14 cellular contexts compared by ENCODE assay signal in genomic region chr4:70991596-70991995, GRCh38. TPM values are rescaled to one million over a fixed set of nuclear protein-coding genes. Genes with fewer than 3 reads are reported as not detected.
DNase-seq lines count a peak whose midpoint lies in the region; ATAC-seq, FAIRE-seq and TF ChIP-seq lines count a peak whose summit lies in the region.
"Had no signal": no experiment of that assay in that cellular context is flagged by ENCODE, and none has a peak within 500 bp of the region (broad histone marks: within the 10 kb centered on the region; RNA-seq: fewer than 3 reads in every experiment).

No MANE protein-coding gene starts in this region.

- peaks cover 46% of the 10 kb centered on the region for H3K79me2 ChIP-seq in OCI-LY7 (ENCODE audit: insufficient read depth, low read depth, low read length)
- peaks cover 25% of the 10 kb centered on the region for H3K79me2 ChIP-seq in mesendoderm (ENCODE audit: control insufficient read depth, insufficient read depth, low read length)

- H3K27me3 Mint-ChIP-seq in Caco-2 (ENCODE audit: insufficient read depth, unreplicated experiment): no peaks in the 10 kb centered on the region

- H3K56ac ChIP-seq in mesendoderm (ENCODE audit: low read length): no peak overlapping the region

- CTCF ChIA-PET in Caco-2 (lab: Charles Lee) (interaction anchor here (0.6 kb wide), 1 partner anchor 153 kb away, joined by 5 read pairs; no protein-coding TSS in a partner anchor), OCI-LY7 (lab: Charles Lee; ENCODE audit: unreplicated experiment) (no interaction called here)

- H3K4ac ChIP-seq in mesendoderm (ENCODE audit: low read depth, low read length): no peak overlapping the region

- peaks cover 9% of the 10 kb centered on the region for H3K4me1 Mint-ChIP-seq in Caco-2 (ENCODE audit: low read depth, unreplicated experiment)

- H4K20me1 ChIP-seq in BLaER1 treated with 17β-estradiol and CSF1 and Interleukin-3, amounts not matched to agents 10 nM and 100 nM: peaks cover 10 to 22% (median 18%) of the 10 kb centered on the region in 11 experiments; a peak in 18 of 22 replicates
- peaks cover 5% of the 10 kb centered on the region; the same call in 1 of the 2 replicates for H4K20me1 ChIP-seq in OCI-LY7 (ENCODE audit: insufficient read depth, low read length)

- H3K9me3 ChIP-seq in BLaER1 treated with 17β-estradiol and CSF1 and Interleukin-3, amounts not matched to agents 10 nM and 100 nM (replicated peaks in 1 of 11): no peaks in the 10 kb centered on the region
- H3K9me3 ChIP-seq in Caco-2: no peaks in the 10 kb centered on the region
- H3K9me3 ChIP-seq in OCI-LY7 (ENCODE audit: low read length): no peaks in the 10 kb centered on the region

- H2AK5ac ChIP-seq in mesendoderm (ENCODE audit: low read length): no peak overlapping the region

- H4K5ac ChIP-seq in mesendoderm (ENCODE audit: low read length): no peak overlapping the region

- peaks cover 3% of the 10 kb centered on the region for H3K79me1 ChIP-seq in mesendoderm (ENCODE audit: low read length)

- H3K27me3 ChIP-seq in BLaER1 treated with 17β-estradiol and CSF1 and Interleukin-3, amounts not matched to agents 10 nM and 100 nM: no peaks in the 10 kb centered on the region
- H3K27me3 ChIP-seq in Caco-2 (replicated peaks; ENCODE audit: control insufficient read depth, insufficient read depth, low read length) (no peaks in the 10 kb centered on the region), mesendoderm (ENCODE audit: insufficient read depth, low read length, poor library complexity) (no peaks in the 10 kb centered on the region)

- no peak overlapping the region for H2BK5ac ChIP-seq in mesendoderm (ENCODE audit: low read length)

- peaks cover 32 to 44% (median 41%) of the 10 kb centered on the region in 10 experiments for H3K4me1 ChIP-seq in BLaER1 treated with 17β-estradiol and CSF1 and Interleukin-3, amounts not matched to agents 10 nM and 100 nM
- H3K4me1 ChIP-seq in Caco-2 (peaks cover 9% of the 10 kb centered on the region), OCI-LY7 (ENCODE audit: insufficient read depth, low read length, poor library complexity, severe bottlenecking) (peaks cover 18% of the 10 kb centered on the region), mesendoderm (ENCODE audit: control insufficient read depth, low read depth, low read length) (peaks cover 4% of the 10 kb centered on the region)

- H2AFZ ChIP-seq in OCI-LY7 (ENCODE audit: low read length): no peak overlapping the region

- ATAC-seq in GM18498 (IDR thresholded peaks at IDR 0.05; ENCODE audit: unreplicated experiment): no peak

- H2BK15ac ChIP-seq in mesendoderm (replicated peaks; ENCODE audit: low read depth): no peak overlapping the region

- DNase-seq in Caco-2 (no peak), OCI-LY7 (ENCODE audit: low spot score) (no peak), mesendoderm (peak; percentile 18), hypothalamus (lab: John Stamatoyannopoulos, UW) (no peak), GM19239 (ENCODE audit: insufficient read length, low spot score) (no peak)
- DNase-seq: ACHN, AML-193, DMS 273 treated with DMSO at 0.1 percent for 48 hours, HCEC 1CT, IMR-90, Kasumi-1, NCI-H187 treated with DMSO at 0.1 percent for 48 hours had no signal

- no peak overlapping the region for H3K27ac ChIP-seq in BLaER1 treated with 17β-estradiol and CSF1 and Interleukin-3, amounts not matched to agents 10 nM and 100 nM
- no peak overlapping the region for H3K27ac ChIP-seq in OCI-LY7 (ENCODE audit: low read depth, low read length, poor library complexity, severe bottlenecking)
- H3K27ac ChIP-seq in mesendoderm (ENCODE audit: low read depth, low read length): no peak overlapping the region

- no peak overlapping the region for H2BK120ac ChIP-seq in mesendoderm (ENCODE audit: low read depth, low read length)

- no peak overlapping the region for H3K4me3 ChIP-seq in BLaER1 treated with 17β-estradiol and CSF1 and Interleukin-3, amounts not matched to agents 10 nM and 100 nM
- H3K4me3 ChIP-seq in Caco-2 (ENCODE audit: low read depth, low read length) (no peak overlapping the region), OCI-LY7 (ENCODE audit: low read depth, low read length, poor library complexity, severe bottlenecking) (no peak overlapping the region), mesendoderm (ENCODE audit: low read length) (no peak overlapping the region)

- intact Hi-C loops in Caco-2 (cut with micrococcal nuclease; ENCODE audit: unreplicated experiment): loop anchor here (5.0 to 10.0 kb wide), 2 partner anchors 154 to 387 kb away; partner anchors contain the start of gene GRSF1
- intact Hi-C loops in OCI-LY7 (cut with micrococcal nuclease; ENCODE audit: unreplicated experiment): loop anchor here (5.0 kb wide), 1 partner anchor 284 kb away; no protein-coding TSS in a partner anchor

- TF ChIP-seq CTCF in Caco-2 (IDR thresholded peaks at IDR 0.05; ENCODE audit: insufficient read depth in 1 of 2, low read depth in 1 of 2, low read length in 1 of 2, severe bottlenecking in 1 of 2, unreplicated experiment in 1 of 2) (no peak), OCI-LY7 (conservative IDR thresholded peaks at IDR 0.05; ENCODE audit: low read length) (no peak)

- no peaks in the 10 kb centered on the region for H3K36me3 ChIP-seq in BLaER1 treated with 17β-estradiol and CSF1 and Interleukin-3, amounts not matched to agents 10 nM and 100 nM
- no peaks in the 10 kb centered on the region for H3K36me3 ChIP-seq in Caco-2 (ENCODE audit: control insufficient read depth, insufficient read depth, low read length)
- peaks cover 28% of the 10 kb centered on the region for H3K36me3 ChIP-seq in OCI-LY7 (ENCODE audit: insufficient read depth, low read length)
- H3K36me3 ChIP-seq in mesendoderm (ENCODE audit: control insufficient read depth, insufficient read depth, low read length): no peaks in the 10 kb centered on the region

- H3K18ac ChIP-seq in mesendoderm (ENCODE audit: low read length): no peak overlapping the region

- H3K4me3 Mint-ChIP-seq in Caco-2 (ENCODE audit: unreplicated experiment): no peak overlapping the region

- POLR2A ChIA-PET in Caco-2 (lab: Charles Lee) (no interaction called here), OCI-LY7 (lab: Charles Lee) (interaction anchor here (0.5 to 1.2 kb wide), 6 partner anchors 34 to 366 kb away, joined by 3 to 6 read pairs (median 4); partner anchors contain the start of gene MOB1B)

- no peak for FAIRE-seq in GM19239 (lab: Jason Lieb, UNC)

- no CpG with 5 or more reads among the region's 2 CpGs for WGBS in mesendoderm (ENCODE audit: extremely low coverage, insufficient coverage, low lambda C conversion rate)

- H3K27ac Mint-ChIP-seq in Caco-2 (ENCODE audit: unreplicated experiment): peak overlapping the region; percentile 88

- H3K9ac ChIP-seq in BLaER1 treated with 17β-estradiol and CSF1 and Interleukin-3, amounts not matched to agents 10 nM and 100 nM: no peak overlapping the region
- H3K9ac ChIP-seq in mesendoderm (ENCODE audit: low read length): no peak overlapping the region

- no peak overlapping the region for H3K23ac ChIP-seq in mesendoderm (ENCODE audit: low read length)

- BruUV-seq in Caco-2 (replicated peaks; lab: Mats Ljungman, UMichigan): no TSS peak
- no TSS peak for BruUV-seq in OCI-LY7 (replicated peaks; lab: Mats Ljungman, UMichigan)

- peak overlapping the region in 8 of 11 experiments; percentile 21 to 98 (median 84); a peak in 16 of 22 replicates for H3K4me2 ChIP-seq in BLaER1 treated with 17β-estradiol and CSF1 and Interleukin-3, amounts not matched to agents 10 nM and 100 nM
- H3K4me2 ChIP-seq in OCI-LY7 (ENCODE audit: low read length) (peak overlapping the region; percentile 91), mesendoderm (ENCODE audit: low read length) (no peak overlapping the region)

- no peak overlapping the region for H4K8ac ChIP-seq in mesendoderm (ENCODE audit: low read depth, low read length)

- no peaks in the 10 kb centered on the region for H3K9me2 ChIP-seq in OCI-LY7 (ENCODE audit: insufficient read depth, low read length)

- H3K36me3 Mint-ChIP-seq in Caco-2 (ENCODE audit: insufficient read depth, unreplicated experiment): peaks cover 9% of the 10 kb centered on the region

- no peaks in the 10 kb centered on the region for H3K9me3 Mint-ChIP-seq in Caco-2 (ENCODE audit: unreplicated experiment)

RNA-seq across cellular contexts. Expression of gene DCK, which starts 1.9 kb away (rescaled TPM):
- total RNA-seq in Caco-2 (2022): 16.3 and 19.6 TPM in 2 replicates
- total RNA-seq in OCI-LY7 (2014; rRNA removed; shearing (Covaris generic)): 78.2 and 90.1 TPM in 2 replicates
- total RNA-seq in OCI-LY7 (2022): 146 and 181 TPM in 2 replicates
- 13.1 TPM for polyA plus RNA-seq in mesendoderm (2013, experiment 1 of 2)
- polyA plus RNA-seq in mesendoderm (2013, experiment 2 of 2): 13.9 TPM
